ENCODE assay signal across 8 cellular contexts in the genomic region with DNA sequence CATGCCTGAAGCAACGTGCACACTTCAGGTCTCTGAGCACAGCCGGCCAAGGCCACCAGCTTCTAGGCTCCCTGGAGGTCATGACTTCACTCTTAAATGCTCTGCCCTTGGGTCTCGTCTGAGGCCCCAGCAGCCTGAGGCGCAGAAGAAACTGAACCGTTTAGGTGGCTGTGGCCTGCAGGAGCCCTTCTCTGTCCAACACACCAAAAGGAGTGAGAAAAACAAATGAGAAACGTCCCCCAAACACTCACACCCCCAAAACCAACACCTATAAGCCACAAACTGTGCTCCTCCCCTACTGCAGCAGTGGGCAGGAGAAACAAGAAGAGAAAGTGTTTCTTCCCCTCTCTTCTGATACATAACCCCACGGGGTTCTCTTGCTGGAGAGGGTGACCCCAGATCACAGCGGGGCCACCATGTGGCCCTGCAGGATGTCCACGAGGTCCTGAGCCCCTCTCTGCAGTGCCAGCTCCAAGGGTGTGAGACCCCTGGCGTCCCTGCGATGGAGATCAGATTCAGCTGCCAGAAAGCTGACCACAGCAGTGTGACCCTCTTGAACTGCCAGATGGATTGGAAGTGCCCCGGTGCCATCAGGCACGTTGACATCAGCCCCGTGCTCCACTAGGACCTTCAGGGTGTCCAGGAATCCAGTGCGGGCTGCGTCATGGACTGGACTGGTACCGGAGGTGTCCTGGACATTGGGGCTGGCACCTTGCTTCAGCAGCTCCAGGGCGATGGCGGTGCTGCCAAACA. TPM values are rescaled to one million over a fixed set of nuclear protein-coding genes. Genes with fewer than 3 reads are reported as not detected.
DNase-seq lines count a peak whose midpoint lies in the region; ATAC-seq and TF ChIP-seq lines count a peak whose summit lies in the region.

No MANE protein-coding gene starts in this region.

- H3K9me3 Mint-ChIP-seq in activated CD8-positive, alpha-beta memory T cell treated with anti-CD3 and anti-CD28 coated beads, Interleukin-2, amount 10 ng/mL, durations not matched to agents 7 days and 5 days (ENCODE audit: low read depth), result no peaks in the 10 kb centered on the region

- H3K27me3 Mint-ChIP-seq in activated CD8-positive, alpha-beta memory T cell treated with anti-CD3 and anti-CD28 coated beads, Interleukin-2, amount 10 ng/mL, durations not matched to agents 7 days and 5 days, result no peaks in the 10 kb centered on the region

- peak overlapping the region; percentile 92 for H3K4me2 ChIP-seq in DOHH2 (ENCODE audit: low read length)

- TF ChIP-seq POLR2A in gastroesophageal sphincter (IDR thresholded peaks at IDR 0.05), result no peak

- H3K27ac ChIP-seq in DOHH2 (ENCODE audit: low read depth, low read length) (peak overlapping the region; percentile 92), gastroesophageal sphincter (peak overlapping the region; percentile 25 to 96 (median 92))

- TF ChIP-seq CTCF in DOHH2 (IDR thresholded peaks at IDR 0.05; ENCODE audit: low read depth, low read length, poor library complexity, severe bottlenecking), result no peak
- TF ChIP-seq CTCF in gastroesophageal sphincter (IDR thresholded peaks at IDR 0.05), result no peak

- H3K4me3 Mint-ChIP-seq in activated CD8-positive, alpha-beta memory T cell treated with anti-CD3 and anti-CD28 coated beads, Interleukin-2, amount 10 ng/mL, durations not matched to agents 7 days and 5 days, result peak overlapping the region; percentile 96

- peak overlapping the region; percentile 93 for H3K27ac Mint-ChIP-seq in activated CD8-positive, alpha-beta memory T cell treated with anti-CD3 and anti-CD28 coated beads, Interleukin-2, amount 10 ng/mL, durations not matched to agents 7 days and 5 days

- 14 to 20% methylated on average over 1 to 2 of the region's 19 CpGs for WGBS in gastroesophageal sphincter (ENCODE audit: low coverage in 1 of 2), 2 donors

- DNase-seq in Jurkat, Clone E6-1 (ENCODE audit: low read depth, low spot score), result no peak
- DNase-seq in activated CD8-positive, alpha-beta memory T cell treated with anti-CD3 and anti-CD28 coated beads, Interleukin-2, amount 10 ng/mL, durations not matched to agents 7 days and 5 days, result peak; percentile 91
- DNase-seq in stimulated activated CD4-positive, alpha-beta T cell treated with anti-CD3 and anti-CD28 coated beads, Interleukin-4, amount 100 ng/mL, for 24 hours, result peak; percentile 50
- DNase-seq in NCI-H345 (lab: John Stamatoyannopoulos, UW), result no peak
- no peak for DNase-seq in SW 1271 (lab: John Stamatoyannopoulos, UW)

- H3K79me2 ChIP-seq in DOHH2 (ENCODE audit: control insufficient read depth, low read length), result peaks cover 36% of the 10 kb centered on the region

- peak; percentile 10 for ATAC-seq in activated CD8-positive, alpha-beta memory T cell treated with anti-CD3 and anti-CD28 coated beads, Interleukin-2, amount 10 ng/mL, durations not matched to agents 7 days and 5 days
- ATAC-seq in gastroesophageal sphincter (no peak), GM21360 (IDR thresholded peaks at IDR 0.05; ENCODE audit: unreplicated experiment) (no peak)

- H3K36me3 Mint-ChIP-seq in activated CD8-positive, alpha-beta memory T cell treated with anti-CD3 and anti-CD28 coated beads, Interleukin-2, amount 10 ng/mL, durations not matched to agents 7 days and 5 days, result peaks cover 27% of the 10 kb centered on the region

- H3F3A ChIP-seq in DOHH2 (ENCODE audit: control insufficient read depth, insufficient read depth), result peaks cover 21% of the 10 kb centered on the region

- CTCF ChIA-PET in activated CD8-positive, alpha-beta memory T cell treated with anti-CD3 and anti-CD28 coated beads, Interleukin-2, amount 10 ng/mL, durations not matched to agents 7 days and 5 days (lab: Charles Lee), result interaction anchor here (0.7 to 9.1 kb wide), 20 partner anchors 13 to 297 kb away, joined by 3 to 116 read pairs (median 4); a partner anchor contains a TSS

- peaks cover 21% of the 10 kb centered on the region for H3K36me3 ChIP-seq in DOHH2 (ENCODE audit: control insufficient read depth, low read length)
- H3K36me3 ChIP-seq in gastroesophageal sphincter, result peaks cover 0 to 17% of the 10 kb centered on the region in 2 donors

- peaks cover 38% of the 10 kb centered on the region for H3K4me1 Mint-ChIP-seq in activated CD8-positive, alpha-beta memory T cell treated with anti-CD3 and anti-CD28 coated beads, Interleukin-2, amount 10 ng/mL, durations not matched to agents 7 days and 5 days

- H3K9me3 ChIP-seq in DOHH2 (ENCODE audit: control insufficient read depth, insufficient read depth, low read length) (no peaks in the 10 kb centered on the region), gastroesophageal sphincter (no peaks in the 10 kb centered on the region)

- H3K9me2 ChIP-seq in DOHH2 (replicated peaks; ENCODE audit: control insufficient read depth, low read length), result no peaks in the 10 kb centered on the region

- H3K27me3 ChIP-seq in DOHH2 (ENCODE audit: control insufficient read depth, low read length) (no peaks in the 10 kb centered on the region), gastroesophageal sphincter (no peaks in the 10 kb centered on the region)

- H3K4me3 ChIP-seq in DOHH2 (ENCODE audit: low read length) (peak overlapping the region; percentile 87), gastroesophageal sphincter (peak overlapping the region in 1 of 2 donors; percentile 95)
- H3K4me3 ChIP-seq in Jurkat, Clone E6-1 (ENCODE audit: low read length), result peak overlapping the region; percentile 86

- peaks cover 39% of the 10 kb centered on the region for H3K4me1 ChIP-seq in DOHH2 (ENCODE audit: control insufficient read depth, low read length)
- peaks cover 0 to 51% (median 24%) of the 10 kb centered on the region in 3 donors for H3K4me1 ChIP-seq in gastroesophageal sphincter

- H4K20me1 ChIP-seq in DOHH2 (ENCODE audit: control insufficient read depth, insufficient read depth, low read depth, low read length), result no peaks in the 10 kb centered on the region

- TF ChIP-seq EP300 in gastroesophageal sphincter (IDR thresholded peaks at IDR 0.05), result no peak

RNA-seq across cellular contexts. Expression of a gene that starts 1.0 kb away (rescaled TPM):
- 89.3 TPM for polyA plus RNA-seq in Jurkat, Clone E6-1 (2012; ENCODE audit: insufficient read depth, insufficient read length)
- total RNA-seq in activated CD8-positive, alpha-beta memory T cell treated with anti-CD3 and anti-CD28 coated beads, Interleukin-2, amount 10 ng/mL, durations not matched to agents 7 days and 5 days, result 10 to 100 TPM; 68.1 to 72.2 TPM
- 10 to 100 TPM; 16.0 to 28.0 (median 20.1) TPM for total RNA-seq in gastroesophageal sphincter

RNA-seq across cellular contexts. Expression of a gene that starts 1.9 kb away (rescaled TPM):
- polyA plus RNA-seq in Jurkat, Clone E6-1 (2012; ENCODE audit: insufficient read depth, insufficient read length), result 69.7 TPM
- total RNA-seq in activated CD8-positive, alpha-beta memory T cell treated with anti-CD3 and anti-CD28 coated beads, Interleukin-2, amount 10 ng/mL, durations not matched to agents 7 days and 5 days, result 10 to 100 TPM; 40.9 to 73.3 TPM
- total RNA-seq in gastroesophageal sphincter, result 10 to 100 TPM in 2 of 4 donors, 1 to 10 TPM in 2; 5.4 to 15.9 (median 10.6) TPM

RNA-seq across cellular contexts. Expression of a gene that starts 20.3 kb away (rescaled TPM):
- not detected for polyA plus RNA-seq in Jurkat, Clone E6-1 (2012; ENCODE audit: insufficient read depth, insufficient read length)
- total RNA-seq in activated CD8-positive, alpha-beta memory T cell treated with anti-CD3 and anti-CD28 coated beads, Interleukin-2, amount 10 ng/mL, durations not matched to agents 7 days and 5 days, result not detected
- total RNA-seq in gastroesophageal sphincter, result 10 to 100 TPM in 1 of 4 donors, not detected in 3; 13.2 TPM

RNA-seq across cellular contexts. Expression of a gene that starts 23.1 kb away (rescaled TPM):
- polyA plus RNA-seq in Jurkat, Clone E6-1 (2012; ENCODE audit: insufficient read depth, insufficient read length), result 45.7 TPM
- 10 to 100 TPM; 48.3 to 57.8 TPM for total RNA-seq in activated CD8-positive, alpha-beta memory T cell treated with anti-CD3 and anti-CD28 coated beads, Interleukin-2, amount 10 ng/mL, durations not matched to agents 7 days and 5 days
- total RNA-seq in gastroesophageal sphincter, result 10 to 100 TPM; 18.4 to 35.6 (median 24.9) TPM

RNA-seq across cellular contexts. Expression of a gene that starts 49.6 kb away (rescaled TPM):
- polyA plus RNA-seq in Jurkat, Clone E6-1 (2012; ENCODE audit: insufficient read depth, insufficient read length), result not detected
- total RNA-seq in activated CD8-positive, alpha-beta memory T cell treated with anti-CD3 and anti-CD28 coated beads, Interleukin-2, amount 10 ng/mL, durations not matched to agents 7 days and 5 days, result 1 to 10 TPM in 1 of 2 experiments, under 1 TPM in 1; 0.14 to 1.4 TPM
- 1 to 10 TPM in 1 of 4 donors, not detected in 3; 1.1 TPM for total RNA-seq in gastroesophageal sphincter

Comparison
In these comparisons a context has a peak if more than half of its experiments do, and no peak if none do; other contexts are left out.
1. DNase-seq: peak in activated CD8-positive, alpha-beta memory T cell treated with anti-CD3 and anti-CD28 coated beads, Interleukin-2, amount 10 ng/mL, durations not matched to agents 7 days and 5 days (single experiment) and stimulated activated CD4-positive, alpha-beta T cell treated with anti-CD3 and anti-CD28 coated beads, Interleukin-4, amount 100 ng/mL, for 24 hours (single experiment); none in Jurkat, Clone E6-1 (single experiment), NCI-H345 (single experiment) and SW 1271 (0 of 2).